ENCODE assay signal across 8 cellular contexts in genomic region chr4:158671915-158672806, GRCh38. TPM values are rescaled to one million over a fixed set of nuclear protein-coding genes. Genes with fewer than 3 reads are reported as not detected.
DNase-seq lines count a peak whose midpoint lies in the region; ATAC-seq and TF ChIP-seq lines count a peak whose summit lies in the region.

ETFDH (plus strand) TSS chr4:158672296; CDS start chr4:158672457, 161 bp downstream.

- TF ChIP-seq POLR2A in GM15510 (IDR thresholded peaks at IDR 0.05; ENCODE audit: borderline replicate concordance, extremely low read depth, insufficient read length), result peak; percentile 45

- H3K27me3 ChIP-seq in upper lobe of right lung, result no peaks in the 10 kb centered on the region

- peak within 1 kb of the TSS; percentile 97 for H3K4me3 Mint-ChIP-seq in T-helper 17 cell

- peaks cover 12% of the 10 kb centered on the region for H3K4me1 ChIP-seq in upper lobe of right lung

- DNase-seq in NCI-H1694 (lab: John Stamatoyannopoulos, UW), result peak; percentile 95
- peak; percentile 93 to 97 (median 95) for DNase-seq in T-helper 17 cell
- DNase-seq in amygdala (lab: John Stamatoyannopoulos, UW), result peak; percentile 94 to 100 (median 99)
- peak; percentile 99 for DNase-seq in left cardiac atrium
- DNase-seq in posterior vena cava (ENCODE audit: low spot score), result peak; percentile 100
- DNase-seq in upper lobe of right lung, result peak; percentile 100

- peak within 1 kb of the TSS; percentile 69 for H3K4me3 ChIP-seq in upper lobe of right lung

- H3K9me3 ChIP-seq in T-helper 17 cell (ENCODE audit: control insufficient read depth, low read length, poor library complexity, severe bottlenecking) (no peaks in the 10 kb centered on the region), upper lobe of right lung (no peaks in the 10 kb centered on the region)

- peak; percentile 63 for TF ChIP-seq CTCF in upper lobe of right lung (IDR thresholded peaks at IDR 0.05)

- peaks cover 2% of the 10 kb centered on the region for H3K36me3 Mint-ChIP-seq in T-helper 17 cell (ENCODE audit: low read depth)

- H3K27me3 Mint-ChIP-seq in T-helper 17 cell, result no peaks in the 10 kb centered on the region

- intact Hi-C loops in left cardiac atrium (cut with DNase I) (no loop called here), posterior vena cava (cut with DNase I) (no loop called here), upper lobe of right lung (cut with DNase I) (no loop called here)

- peak within 1 kb of the TSS; percentile 93 for H3K27ac ChIP-seq in upper lobe of right lung

- ATAC-seq in HG02885 (IDR thresholded peaks at IDR 0.05; ENCODE audit: poor library complexity, unreplicated experiment) (peak; percentile 85), T-helper 17 cell (peak; percentile 85), left cardiac atrium (peak; percentile 94 to 97), upper lobe of right lung (peak; percentile 97)

- no peaks in the 10 kb centered on the region for H3K36me3 ChIP-seq in upper lobe of right lung

- peaks cover 11% of the 10 kb centered on the region for H3K4me1 Mint-ChIP-seq in T-helper 17 cell

- peak within 1 kb of the TSS; percentile 95 for H3K27ac Mint-ChIP-seq in T-helper 17 cell

RNA-seq across cellular contexts. Expression of gene ETFDH, which starts in this region (rescaled TPM):
- total RNA-seq in T-helper 17 cell, result 10 to 100 TPM; 16.0 to 22.2 TPM
- 100 to 1,000 TPM; 161 to 171 TPM for total RNA-seq in left cardiac atrium
- total RNA-seq in posterior vena cava, result 10 to 100 TPM; 19.1 to 21.9 TPM
- 30.4 TPM for total RNA-seq in upper lobe of right lung

Comparison
In these comparisons a context has a peak if more than half of its experiments do, and no peak if none do; other contexts are left out.
1. Peak in every context shown above with its lines: DNase-seq, ATAC-seq, H3K4me3 ChIP-seq and H3K27ac ChIP-seq.